ENCODE assay signal across 8 cellular contexts in the genomic region with DNA sequence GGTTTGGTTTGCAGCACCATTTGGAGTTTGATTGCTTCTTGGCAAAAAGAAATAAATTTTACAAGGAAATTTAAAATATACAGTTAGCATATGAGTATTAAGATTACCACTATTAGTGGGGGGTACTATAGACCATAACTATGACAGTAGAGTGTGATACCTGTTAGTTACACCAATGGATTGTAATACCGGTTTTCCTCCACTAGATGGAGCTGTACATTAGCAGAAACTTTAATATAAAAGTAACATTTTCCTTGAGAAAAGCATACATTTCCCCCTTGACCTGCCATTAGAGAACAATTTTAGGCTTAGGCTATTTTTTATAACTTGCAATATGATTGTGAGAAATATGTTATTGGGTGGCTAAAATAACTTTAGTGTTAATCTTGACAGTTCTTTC.
A peak's percentile ranks its signal among the peaks of the same experiment; 100 is the strongest.
DNase-seq lines count a peak whose midpoint lies in the region; ATAC-seq and TF ChIP-seq lines count a peak whose summit lies in the region.
"Not testable (repeated sequence)": the region's sequence is repeated elsewhere in the genome, so short reads cannot be mapped to it uniquely, and the experiment has no call there.

No MANE protein-coding gene starts in this region.

- not testable (repeated sequence) for H4K20me1 ChIP-seq in GM23338 (replicated peaks; ENCODE audit: insufficient read depth)

- intact Hi-C loops in CD8-positive, alpha-beta T cell (cut with DNase I, micrococcal nuclease); uterus (cut with DNase I; ENCODE audit: low total_unique reads): not testable (repeated sequence)

- not testable (repeated sequence) for H3K9me3 ChIP-seq in CD8-positive, alpha-beta T cell (ENCODE audit: low read length); uterus

- DNase-seq in CD8-positive, alpha-beta T cell; glutamatergic neuron; uterus: not testable (repeated sequence)
- DNase-seq in GM23338 (ENCODE audit: low spot score) (peak; percentile 34), NCI-H1694 (lab: John Stamatoyannopoulos, UW) (peak; percentile 1), RPMI7951 (ENCODE audit: low read depth) (peak; percentile 1), myocyte (ENCODE audit: low read depth) (peak; percentile 0)

- not testable (repeated sequence) for H3K9me3 Mint-ChIP-seq in CD8-positive, alpha-beta T cell; glutamatergic neuron (ENCODE audit: unreplicated experiment)
- H3K9me3 Mint-ChIP-seq in GM23338: peaks cover 45% of the 10 kb centered on the region
- peaks cover 0 to 24% (median 8%) of the 10 kb centered on the region in 5 experiments for H3K9me3 Mint-ChIP-seq in brain

- ATAC-seq in CD8-positive, alpha-beta T cell; GM23338: not testable (repeated sequence)

- not testable (repeated sequence) for H3K36me3 ChIP-seq in CD8-positive, alpha-beta T cell (ENCODE audit: insufficient read depth, low read length); GM23338 (ENCODE audit: insufficient read depth); uterus

- H3K4me3 Mint-ChIP-seq in CD8-positive, alpha-beta T cell; GM23338; brain; glutamatergic neuron (ENCODE audit: unreplicated experiment): not testable (repeated sequence)

- not testable (repeated sequence) for TF ChIP-seq POLR2A in uterus (IDR thresholded peaks at IDR 0.05)

- H2AFZ ChIP-seq in GM23338: not testable (repeated sequence)

- H3K79me2 ChIP-seq in GM23338 (replicated peaks; ENCODE audit: insufficient read depth): not testable (repeated sequence)

- not testable (repeated sequence) for H3K4me3 ChIP-seq in CD8-positive, alpha-beta T cell (ENCODE audit: low read depth, low read length); GM23338; uterus

- not testable (repeated sequence) for H3K9me2 ChIP-seq in GM23338 (ENCODE audit: insufficient read depth)

- not testable (repeated sequence) for H3K27ac ChIP-seq in CD8-positive, alpha-beta T cell (ENCODE audit: low read depth, low read length); GM23338 (ENCODE audit: low read depth); uterus

- not testable (repeated sequence) for H3K27ac Mint-ChIP-seq in CD8-positive, alpha-beta T cell; GM23338; brain; glutamatergic neuron (ENCODE audit: unreplicated experiment)

- H3K4me1 ChIP-seq in CD8-positive, alpha-beta T cell (ENCODE audit: insufficient read depth, low read length); GM23338 (ENCODE audit: insufficient read depth); uterus: not testable (repeated sequence)

- not testable (repeated sequence) for H3K27me3 ChIP-seq in CD8-positive, alpha-beta T cell (ENCODE audit: insufficient read depth, low read length); GM23338 (ENCODE audit: insufficient read depth); uterus

- not testable (repeated sequence) for H3K4me1 Mint-ChIP-seq in CD8-positive, alpha-beta T cell (ENCODE audit: low read depth); GM23338; brain; glutamatergic neuron (ENCODE audit: low read depth, unreplicated experiment)

- POLR2A ChIA-PET in CD8-positive, alpha-beta T cell (lab: Charles Lee): not testable (repeated sequence)

- H3K36me3 Mint-ChIP-seq in CD8-positive, alpha-beta T cell; brain; glutamatergic neuron (ENCODE audit: unreplicated experiment): not testable (repeated sequence)
- peaks cover 45% of the 10 kb centered on the region; the same call in 2 of the 3 replicates for H3K36me3 Mint-ChIP-seq in GM23338 (ENCODE audit: low read depth)

- CTCF ChIA-PET in CD8-positive, alpha-beta T cell (lab: Charles Lee): not testable (repeated sequence)

- not testable (repeated sequence) for H3K27me3 Mint-ChIP-seq in CD8-positive, alpha-beta T cell (ENCODE audit: low read depth); GM23338 (ENCODE audit: insufficient read depth, low read depth, poor library complexity); brain; glutamatergic neuron (ENCODE audit: unreplicated experiment)

- TF ChIP-seq CTCF in CD8-positive, alpha-beta T cell (IDR thresholded peaks at IDR 0.05): peak; percentile 27
- TF ChIP-seq CTCF in GM23338 (conservative IDR thresholded peaks at IDR 0.05; ENCODE audit: low read depth in 2 of 2): peak; percentile 40 to 54
- TF ChIP-seq CTCF in brain (conservative IDR thresholded peaks at IDR 0.05): peak; percentile 35 to 72
- TF ChIP-seq CTCF in glutamatergic neuron (IDR thresholded peaks at IDR 0.05; ENCODE audit: partially characterized antibody, unreplicated experiment): peak; percentile 72
- peak in 3 of 4 experiments; percentile 26 to 43 (median 41) for TF ChIP-seq CTCF in uterus (IDR thresholded peaks at IDR 0.05)

- not testable (repeated sequence) for H3K4me2 ChIP-seq in GM23338

- not testable (repeated sequence) for H3F3A ChIP-seq in GM23338 (replicated peaks; ENCODE audit: low read depth)
